21 cellular contexts compared by ENCODE assay signal in the genomic region with DNA sequence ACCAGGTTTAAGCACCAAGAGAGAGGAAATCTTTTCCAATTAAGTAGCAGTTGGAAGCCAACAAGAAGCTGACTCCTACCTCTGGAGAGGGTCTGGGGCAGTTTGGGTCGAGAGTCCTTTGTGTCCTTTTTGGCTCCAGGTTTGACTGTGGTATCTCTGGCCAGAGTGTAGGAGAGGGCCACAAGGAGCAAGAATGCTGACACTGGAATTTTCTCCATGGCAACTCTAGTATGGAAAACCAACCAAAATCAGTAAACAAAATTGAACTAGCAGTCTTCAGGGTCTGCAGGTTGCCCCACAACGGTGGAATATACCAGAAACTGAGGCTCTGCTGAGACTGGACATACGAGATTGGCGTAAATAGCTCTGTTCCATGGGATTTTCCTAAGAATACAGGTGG. TPM values are rescaled to one million over a fixed set of nuclear protein-coding genes. Genes with fewer than 3 reads are reported as not detected.
"Had no signal": no experiment of that assay in that cellular context is flagged by ENCODE, and none has a peak within 500 bp of the region (broad histone marks: within the 10 kb centered on the region; RNA-seq: fewer than 3 reads in every experiment).

No MANE protein-coding gene starts in this region.

- H3K27ac ChIP-seq: body of pancreas, tibial nerve, vagina had no signal

- H3K4me1 ChIP-seq: body of pancreas, tibial nerve, vagina had no signal

- H3K36me3 ChIP-seq: tibial nerve, vagina had no signal

- H3K4me3 Mint-ChIP-seq: activated CD4-positive, alpha-beta T cell treated with anti-CD3 and anti-CD28 coated beads, Interleukin-2, amount 10 ng/mL, durations not matched to agents 24 days and 14 days; activated CD8-positive, alpha-beta T cell treated with anti-CD3 and anti-CD28 coated beads for 36 hours; activated naive CD4-positive, alpha-beta T cell treated with anti-CD3 and anti-CD28 coated beads for 36 hours; activated T-cell treated with anti-CD3 and anti-CD28 coated beads, Interleukin-2, amount 50 U/mL, for 24 hours; T-cell had no signal

- H3K4me3 ChIP-seq: body of pancreas, tibial nerve, vagina had no signal

- H3K36me3 Mint-ChIP-seq: T-cell had no signal

- H3K27ac Mint-ChIP-seq: activated CD4-positive, alpha-beta T cell treated with anti-CD3 and anti-CD28 coated beads, Interleukin-2, amount 10 ng/mL, durations not matched to agents 24 days and 14 days; activated CD8-positive, alpha-beta T cell treated with anti-CD3 and anti-CD28 coated beads for 36 hours; activated naive CD4-positive, alpha-beta T cell treated with anti-CD3 and anti-CD28 coated beads for 36 hours; activated T-cell treated with anti-CD3 and anti-CD28 coated beads, Interleukin-2, amount 50 U/mL, for 24 hours; activated T-helper 2 cell treated with anti-CD3 and anti-CD28 coated beads, Interferon-gamma antibody, Interleukin-2, Interleukin-4, amounts not matched to agents 10 μg/mL and 5 μg/mL and 100 μg/mL, durations not matched to agents 14 hours and 24 hours and 36 hours; T-cell had no signal

- H3K27me3 ChIP-seq: body of pancreas, tibial nerve, vagina had no signal

- H3K9me3 ChIP-seq: body of pancreas, tibial nerve, vagina had no signal

- ATAC-seq: T-cell had no signal

- DNase-seq: activated CD4-positive, alpha-beta T cell treated with anti-CD3 and anti-CD28 coated beads, Interleukin-2, amount 10 ng/mL, durations not matched to agents 24 days and 14 days; activated CD4-positive, CD25-positive, alpha-beta regulatory T cell; activated CD8-positive, alpha-beta T cell treated with anti-CD3 and anti-CD28 coated beads for 36 hours; activated naive CD4-positive, alpha-beta T cell treated with anti-CD3 and anti-CD28 coated beads for 36 hours; activated T-cell treated with anti-CD3 and anti-CD28 coated beads, Interleukin-2, amount 50 U/mL, for 24 hours; body of pancreas; glutamatergic neuron; occipital lobe; posterior cingulate gyrus; retina; stimulated activated CD4-positive, alpha-beta T cell treated with anti-CD3 and anti-CD28 coated beads, Interleukin-12 subunit alpha, Interleukin-12 subunit beta, amount 100 ng/mL, for 4 hours; stimulated activated CD4-positive, alpha-beta T cell treated with anti-CD3 and anti-CD28 coated beads, Interleukin-1b, Interleukin-23, amount 100 ng/mL, for 48 hours; stimulated activated CD8-positive, alpha-beta memory T cell treated with anti-CD3 and anti-CD28 coated beads, Interleukin-4, amount 100 ng/mL, for 48 hours; stimulated activated naive CD4-positive, alpha-beta T cell; T-cell had no signal

- H3K4me1 Mint-ChIP-seq: activated CD4-positive, alpha-beta T cell treated with anti-CD3 and anti-CD28 coated beads, Interleukin-2, amount 10 ng/mL, durations not matched to agents 24 days and 14 days; T-cell had no signal

- FAIRE-seq: endometrium had no signal

- H3K9me3 Mint-ChIP-seq: activated CD4-positive, alpha-beta T cell treated with anti-CD3 and anti-CD28 coated beads, Interleukin-2, amount 10 ng/mL, durations not matched to agents 24 days and 14 days; activated CD8-positive, alpha-beta T cell treated with anti-CD3 and anti-CD28 coated beads for 36 hours; activated naive CD4-positive, alpha-beta T cell treated with anti-CD3 and anti-CD28 coated beads for 36 hours; activated T-cell treated with anti-CD3 and anti-CD28 coated beads, Interleukin-2, amount 50 U/mL, for 24 hours; activated T-helper 2 cell treated with anti-CD3 and anti-CD28 coated beads, Interferon-gamma antibody, Interleukin-2, Interleukin-4, amounts not matched to agents 10 μg/mL and 5 μg/mL and 100 μg/mL, durations not matched to agents 14 hours and 24 hours and 36 hours; T-cell had no signal

RNA-seq across cellular contexts. Expression of a gene that starts 3.2 kb away (rescaled TPM):
- total RNA-seq: activated CD4-positive, alpha-beta T cell treated with anti-CD3 and anti-CD28 coated beads, Interleukin-2, amount 10 ng/mL, durations not matched to agents 24 days and 14 days; activated CD8-positive, alpha-beta T cell treated with anti-CD3 and anti-CD28 coated beads for 36 hours; activated naive CD4-positive, alpha-beta T cell treated with anti-CD3 and anti-CD28 coated beads for 36 hours; activated T-helper 2 cell treated with anti-CD3 and anti-CD28 coated beads, Interferon-gamma antibody, Interleukin-2, Interleukin-4, amounts not matched to agents 10 μg/mL and 5 μg/mL and 100 μg/mL, durations not matched to agents 14 hours and 24 hours and 36 hours; subcutaneous adipose tissue; tibial nerve; vagina had no signal
- polyA plus RNA-seq: neural cell had no signal
